15 cellular contexts compared by ENCODE assay signal in genomic region chr19:45184115-45184514, GRCh38. TPM values are rescaled to one million over a fixed set of nuclear protein-coding genes. Genes with fewer than 3 reads are reported as not detected.
A peak's percentile ranks its signal among the peaks of the same experiment; 100 is the strongest.
DNase-seq lines count a peak whose midpoint lies in the region; ATAC-seq, FAIRE-seq and TF ChIP-seq lines count a peak whose summit lies in the region.
"Had no signal": no experiment of that assay in that cellular context is flagged by ENCODE, and none has a peak within 500 bp of the region (broad histone marks: within the 10 kb centered on the region; RNA-seq: fewer than 3 reads in every experiment).

No MANE protein-coding gene starts in this region.

- H3K36me3 Mint-ChIP-seq in dendritic cell treated with granulocyte-macrophage colony-stimulating factor and Interleukin-4, amounts not matched to agents 40 ng/mL and 50 ng/mL, for 4 days (ENCODE audit: low read depth), result peaks cover 27% of the 10 kb centered on the region
- peaks cover 9% of the 10 kb centered on the region for H3K36me3 Mint-ChIP-seq in stimulated activated effector memory CD8-positive, alpha-beta T cell treated with anti-CD3 and anti-CD28 coated beads, Interleukin-12 subunit alpha, Interleukin-12 subunit beta, amount 100 ng/mL, for 72 hours

- intact Hi-C loops in dendritic cell treated with granulocyte-macrophage colony-stimulating factor and Interleukin-4, amounts not matched to agents 40 ng/mL and 50 ng/mL, for 4 days (cut with micrococcal nuclease), result no loop called here

- TF ChIP-seq POLR2A in GM12891 (IDR thresholded peaks at IDR 0.05; ENCODE audit: low read depth, low read length), result no peak

- H3K9ac ChIP-seq in BLaER1, result no peak overlapping the region
- H3K9ac ChIP-seq: GM23248 had no signal

- no peak for FAIRE-seq in GM12891 (lab: Jason Lieb, UNC)
- FAIRE-seq: GM18507 had no signal

- no peaks in the 10 kb centered on the region for H3K9me3 Mint-ChIP-seq in dendritic cell treated with granulocyte-macrophage colony-stimulating factor and Interleukin-4, amounts not matched to agents 40 ng/mL and 50 ng/mL, for 4 days
- no peaks in the 10 kb centered on the region for H3K9me3 Mint-ChIP-seq in stimulated activated effector memory CD8-positive, alpha-beta T cell treated with anti-CD3 and anti-CD28 coated beads, Interleukin-12 subunit alpha, Interleukin-12 subunit beta, amount 100 ng/mL, for 72 hours
- H3K9me3 Mint-ChIP-seq: CD4-positive, alpha-beta T cell had no signal

- no peak overlapping the region for H3K4me3 ChIP-seq in BLaER1
- H3K4me3 ChIP-seq: GM23248, HAP-1 had no signal

- H3K4me1 ChIP-seq in BLaER1, result peaks cover 49% of the 10 kb centered on the region

- DNase-seq in GM12891 (ENCODE audit: insufficient read length, low spot score), result no peak
- no peak for DNase-seq in stimulated activated effector memory CD8-positive, alpha-beta T cell treated with anti-CD3 and anti-CD28 coated beads, Interleukin-12 subunit alpha, Interleukin-12 subunit beta, amount 100 ng/mL, for 72 hours (ENCODE audit: low spot score in 2 of 2)
- no peak for DNase-seq in activated CD4-positive, alpha-beta T cell treated with anti-CD3 and anti-CD28 coated beads, Interleukin-2, amount 50 U/mL, for 1 hour
- no peak for DNase-seq in GM10266 (ENCODE audit: extremely low spot score)
- DNase-seq in stimulated activated naive CD4-positive, alpha-beta T cell (lab: John Stamatoyannopoulos, UW), result no peak
- DNase-seq: 8988T; C1 segment of cervical spinal cord; CD4-positive, alpha-beta T cell; DMS153; DMS79; GM23248 had no signal

- no peaks in the 10 kb centered on the region for H3K9me3 ChIP-seq in BLaER1
- H3K9me3 ChIP-seq: HAP-1 had no signal

- no peak for ATAC-seq in stimulated activated effector memory CD8-positive, alpha-beta T cell treated with anti-CD3 and anti-CD28 coated beads, Interleukin-12 subunit alpha, Interleukin-12 subunit beta, amount 100 ng/mL, for 72 hours

- H3K4me3 Mint-ChIP-seq in dendritic cell treated with granulocyte-macrophage colony-stimulating factor and Interleukin-4, amounts not matched to agents 40 ng/mL and 50 ng/mL, for 4 days, result no peak overlapping the region
- no peak overlapping the region for H3K4me3 Mint-ChIP-seq in stimulated activated effector memory CD8-positive, alpha-beta T cell treated with anti-CD3 and anti-CD28 coated beads, Interleukin-12 subunit alpha, Interleukin-12 subunit beta, amount 100 ng/mL, for 72 hours
- H3K4me3 Mint-ChIP-seq: CD4-positive, alpha-beta T cell had no signal

- H3K36me3 ChIP-seq in BLaER1, result peaks cover 18% of the 10 kb centered on the region; the same call in 1 of the 2 replicates

- H3K27ac ChIP-seq in BLaER1, result no peak overlapping the region
- H3K27ac ChIP-seq: GM23248 had no signal

- peaks cover 53% of the 10 kb centered on the region for H3K4me1 Mint-ChIP-seq in dendritic cell treated with granulocyte-macrophage colony-stimulating factor and Interleukin-4, amounts not matched to agents 40 ng/mL and 50 ng/mL, for 4 days (ENCODE audit: low read depth)
- H3K4me1 Mint-ChIP-seq in stimulated activated effector memory CD8-positive, alpha-beta T cell treated with anti-CD3 and anti-CD28 coated beads, Interleukin-12 subunit alpha, Interleukin-12 subunit beta, amount 100 ng/mL, for 72 hours, result peaks cover 23% of the 10 kb centered on the region

- H3K27me3 ChIP-seq in BLaER1, result no peaks in the 10 kb centered on the region

- no peak for TF ChIP-seq CTCF in GM10266 (IDR thresholded peaks at IDR 0.05; ENCODE audit: control insufficient read depth, insufficient read depth, low read depth, missing control alignments)

- peak overlapping the region; percentile 36 for H3K4me2 ChIP-seq in BLaER1

- H3K27me3 Mint-ChIP-seq in dendritic cell treated with granulocyte-macrophage colony-stimulating factor and Interleukin-4, amounts not matched to agents 40 ng/mL and 50 ng/mL, for 4 days, result no peaks in the 10 kb centered on the region
- H3K27me3 Mint-ChIP-seq: CD4-positive, alpha-beta T cell had no signal

- peak overlapping the region; percentile 56 for H3K27ac Mint-ChIP-seq in dendritic cell treated with granulocyte-macrophage colony-stimulating factor and Interleukin-4, amounts not matched to agents 40 ng/mL and 50 ng/mL, for 4 days
- peak overlapping the region; percentile 50 for H3K27ac Mint-ChIP-seq in stimulated activated effector memory CD8-positive, alpha-beta T cell treated with anti-CD3 and anti-CD28 coated beads, Interleukin-12 subunit alpha, Interleukin-12 subunit beta, amount 100 ng/mL, for 72 hours
- H3K27ac Mint-ChIP-seq: CD4-positive, alpha-beta T cell had no signal

- H4K20me1 ChIP-seq in BLaER1, result peaks cover 31% of the 10 kb centered on the region

TF ChIP-seq in GM12891, 5 proteins besides CTCF, POLR2A, EP300 and RAD21:
- TF ChIP-seq SPI1 (IDR thresholded peaks at IDR 0.05; ENCODE audit: low read depth, low read length), result peak; percentile 63
- no peak for TF ChIP-seq TAF1 (IDR thresholded peaks at IDR 0.05; ENCODE audit: low read depth, low read length)

RNA-seq across cellular contexts. Expression of gene BLOC1S3, which starts 5.5 kb away (rescaled TPM):
- polyA plus RNA-seq in GM12891 (2012; ENCODE audit: low read depth, missing spikeins), result 5.4 TPM

RNA-seq across cellular contexts. Expression of gene TRAPPC6A, which starts 6.1 kb away (rescaled TPM):
- 106 TPM for polyA plus RNA-seq in GM12891 (2012; ENCODE audit: low read depth, missing spikeins)

RNA-seq across cellular contexts. Expression of gene NKPD1, which starts 23.3 kb away (rescaled TPM):
- polyA plus RNA-seq in GM12891 (2012; ENCODE audit: low read depth, missing spikeins), result 0.05 TPM
- polyA plus RNA-seq: GM23248 had no signal
